Comparison of ENCODE assay signal across 39 cellular contexts in genomic region chr16:72222503-72222902, GRCh38. TPM values are rescaled to one million over a fixed set of nuclear protein-coding genes. Genes with fewer than 3 reads are reported as not detected.
"Had no signal": no experiment of that assay in that cellular context is flagged by ENCODE, and none has a peak within 500 bp of the region (broad histone marks: within the 10 kb centered on the region; RNA-seq: fewer than 3 reads in every experiment).

No MANE protein-coding gene starts in this region.

- H3K27ac ChIP-seq: adrenal gland, ascending aorta, body of pancreas, brain microvascular endothelial cell, breast epithelium, cardiac muscle cell had no signal

- H3K27me3 ChIP-seq: adrenal gland, ascending aorta, body of pancreas, brain microvascular endothelial cell, breast epithelium, cardiac muscle cell had no signal

- H3K4me1 Mint-ChIP-seq: activated naive CD4-positive, alpha-beta T cell treated with anti-CD3 and anti-CD28 coated beads, Interleukin-2, amount 10 ng/mL, durations not matched to agents 7 days and 5 days; activated naive CD4-positive, alpha-beta T cell treated with anti-CD3 and anti-CD28 coated beads, Interleukin-2, amount 50 U/mL, for 24 hours; activated naive CD8-positive, alpha-beta T cell treated with anti-CD3 and anti-CD28 coated beads for 36 hours; activated naive CD8-positive, alpha-beta T cell treated with anti-CD3 and anti-CD28 coated beads, Interleukin-2, amount 10 ng/mL, durations not matched to agents 7 days and 5 days; activated naive CD8-positive, alpha-beta T cell treated with anti-CD3 and anti-CD28 coated beads, Interleukin-2, amount 50 U/mL, for 24 hours; activated T-helper 17 cell treated with anti-CD3 and anti-CD28 coated beads, Interleukin-2, amount 50 U/mL, for 72 hours; central memory CD8-positive, alpha-beta T cell had no signal

- H3K9me3 Mint-ChIP-seq: activated naive CD4-positive, alpha-beta T cell treated with anti-CD3 and anti-CD28 coated beads for 36 hours; activated naive CD4-positive, alpha-beta T cell treated with anti-CD3 and anti-CD28 coated beads, Interleukin-2, amount 10 ng/mL, durations not matched to agents 7 days and 5 days; activated naive CD4-positive, alpha-beta T cell treated with anti-CD3 and anti-CD28 coated beads, Interleukin-2, amount 50 U/mL, for 24 hours; activated naive CD4-positive, alpha-beta T cell treated with anti-CD3 and anti-CD28 coated beads, Interleukin-2, amount 50 U/mL, for 72 hours; activated naive CD8-positive, alpha-beta T cell treated with anti-CD3 and anti-CD28 coated beads for 36 hours; activated naive CD8-positive, alpha-beta T cell treated with anti-CD3 and anti-CD28 coated beads, Interleukin-2, amount 10 ng/mL, durations not matched to agents 7 days and 5 days; activated naive CD8-positive, alpha-beta T cell treated with anti-CD3 and anti-CD28 coated beads, Interleukin-2, amount 50 U/mL, for 24 hours; activated T-cell treated with anti-CD3 and anti-CD28 coated beads, Interleukin-2, amount 50 U/mL, for 24 hours; activated T-cell treated with anti-CD3 and anti-CD28 coated beads, Interleukin-2, amount 50 U/mL, for 4 hours; activated T-cell treated with anti-CD3 and anti-CD28 coated beads, Interleukin-2, amount 50 U/mL, for 72 hours; activated T-helper 1 cell treated with anti-CD3 and anti-CD28 coated beads, Interleukin-12 subunit alpha, Interleukin-12 subunit beta, Interleukin-2, Interleukin-4 antibody, amounts not matched to agents 30 ng/mL and 10 ng/mL and 1 ng/mL, durations not matched to agents 14 hours and 24 hours and 36 hours; activated T-helper 17 cell treated with anti-CD3 and anti-CD28 coated beads, Interleukin-2, amount 50 U/mL, for 72 hours; activated T-helper 2 cell treated with anti-CD3 and anti-CD28 coated beads, Interferon-gamma antibody, Interleukin-2, Interleukin-4, amounts not matched to agents 10 μg/mL and 5 μg/mL and 100 μg/mL, durations not matched to agents 14 hours and 24 hours and 36 hours; central memory CD8-positive, alpha-beta T cell had no signal

- H3K4me3 Mint-ChIP-seq: activated naive CD4-positive, alpha-beta T cell treated with anti-CD3 and anti-CD28 coated beads for 36 hours; activated naive CD4-positive, alpha-beta T cell treated with anti-CD3 and anti-CD28 coated beads, Interleukin-2, amount 10 ng/mL, durations not matched to agents 7 days and 5 days; activated naive CD4-positive, alpha-beta T cell treated with anti-CD3 and anti-CD28 coated beads, Interleukin-2, amount 50 U/mL, for 24 hours; activated naive CD8-positive, alpha-beta T cell; activated naive CD8-positive, alpha-beta T cell treated with anti-CD3 and anti-CD28 coated beads for 36 hours; activated naive CD8-positive, alpha-beta T cell treated with anti-CD3 and anti-CD28 coated beads, Interleukin-2, amount 10 ng/mL, durations not matched to agents 7 days and 5 days; activated naive CD8-positive, alpha-beta T cell treated with anti-CD3 and anti-CD28 coated beads, Interleukin-2, amount 50 U/mL, for 24 hours; activated T-cell treated with anti-CD3 and anti-CD28 coated beads, Interleukin-2, amount 50 U/mL, for 24 hours; activated T-cell treated with anti-CD3 and anti-CD28 coated beads, Interleukin-2, amount 50 U/mL, for 4 hours; activated T-cell treated with anti-CD3 and anti-CD28 coated beads, Interleukin-2, amount 50 U/mL, for 72 hours; activated T-helper 1 cell treated with anti-CD3 and anti-CD28 coated beads, Interleukin-12 subunit alpha, Interleukin-12 subunit beta, Interleukin-2, Interleukin-4 antibody, amounts not matched to agents 30 ng/mL and 10 ng/mL and 1 ng/mL, durations not matched to agents 14 hours and 24 hours and 36 hours; activated T-helper 17 cell treated with anti-CD3 and anti-CD28 coated beads, Interleukin-2, amount 50 U/mL, for 72 hours; central memory CD8-positive, alpha-beta T cell had no signal

- H3K27me3 Mint-ChIP-seq: activated naive CD8-positive, alpha-beta T cell; activated naive CD8-positive, alpha-beta T cell treated with anti-CD3 and anti-CD28 coated beads for 36 hours; activated naive CD8-positive, alpha-beta T cell treated with anti-CD3 and anti-CD28 coated beads, Interleukin-2, amount 50 U/mL, for 24 hours; activated T-cell treated with anti-CD3 and anti-CD28 coated beads, Interleukin-2, amount 50 U/mL, for 24 hours; activated T-helper 17 cell treated with anti-CD3 and anti-CD28 coated beads, Interleukin-2, amount 50 U/mL, for 72 hours; central memory CD8-positive, alpha-beta T cell had no signal

- H3K4me3 ChIP-seq: adrenal gland, ascending aorta, body of pancreas, breast epithelium, cardiac muscle cell had no signal

- H3K9me3 ChIP-seq: adrenal gland, ascending aorta, body of pancreas, breast epithelium had no signal

- DNase-seq: activated effector memory CD4-positive, alpha-beta T cell treated with anti-CD3 and anti-CD28 coated beads, Interleukin-2, amount 50 U/mL, for 16 hours; activated effector memory CD4-positive, alpha-beta T cell treated with Interleukin-2 at 50 U/mL for 16 hours; activated gamma-delta T cell; activated gamma-delta T cell treated with Interleukin-2 at 50 U/mL for 16 hours; activated naive CD4-positive, alpha-beta T cell; activated naive CD4-positive, alpha-beta T cell treated with anti-CD3 and anti-CD28 coated beads for 36 hours; activated naive CD4-positive, alpha-beta T cell treated with anti-CD3 and anti-CD28 coated beads, Interleukin-2, amount 10 ng/mL, durations not matched to agents 7 days and 5 days; activated naive CD4-positive, alpha-beta T cell treated with anti-CD3 and anti-CD28 coated beads, Interleukin-2, amount 50 U/mL, for 16 hours; activated naive CD4-positive, alpha-beta T cell treated with Interleukin-2 at 50 U/mL for 16 hours; activated naive CD8-positive, alpha-beta T cell treated with anti-CD3 and anti-CD28 coated beads for 36 hours; activated naive CD8-positive, alpha-beta T cell treated with anti-CD3 and anti-CD28 coated beads, Interleukin-2, amount 10 ng/mL, durations not matched to agents 7 days and 5 days; activated naive CD8-positive, alpha-beta T cell treated with anti-CD3 and anti-CD28 coated beads, Interleukin-2, amount 50 U/mL, for 24 hours; activated T-cell treated with anti-CD3 and anti-CD28 coated beads, Interleukin-2, amount 50 U/mL, for 1 hour; activated T-cell treated with anti-CD3 and anti-CD28 coated beads, Interleukin-2, amount 50 U/mL, for 24 hours; activated T-cell treated with anti-CD3 and anti-CD28 coated beads, Interleukin-2, amount 50 U/mL, for 4 hours; activated T-cell treated with anti-CD3 and anti-CD28 coated beads, Interleukin-2, amount 50 U/mL, for 48 hours; activated T-cell treated with anti-CD3 and anti-CD28 coated beads, Interleukin-2, amount 50 U/mL, for 72 hours; adrenal gland; amniotic stem cell; amygdala; anterior cingulate cortex; aorta; body of pancreas; brain microvascular endothelial cell; caudate nucleus; central memory CD4-positive, alpha-beta T cell; cerebellar nuclear complex had no signal

- ATAC-seq: activated naive CD4-positive, alpha-beta T cell treated with anti-CD3 and anti-CD28 coated beads, Interleukin-2, amount 50 U/mL, for 72 hours; activated naive CD8-positive, alpha-beta T cell treated with anti-CD3 and anti-CD28 coated beads, Interleukin-2, amount 50 U/mL, for 24 hours; activated T-cell treated with anti-CD3 and anti-CD28 coated beads, Interleukin-2, amount 50 U/mL, for 4 hours; activated T-cell treated with anti-CD3 and anti-CD28 coated beads, Interleukin-2, amount 50 U/mL, for 72 hours; activated T-helper 17 cell treated with anti-CD3 and anti-CD28 coated beads, Interleukin-2, amount 50 U/mL, for 72 hours; body of pancreas had no signal

- H3K36me3 ChIP-seq: adrenal gland, ascending aorta, brain microvascular endothelial cell, breast epithelium, cardiac muscle cell had no signal

- H3K4me1 ChIP-seq: adrenal gland, ascending aorta, breast epithelium had no signal

- H3K36me3 Mint-ChIP-seq: activated naive CD4-positive, alpha-beta T cell treated with anti-CD3 and anti-CD28 coated beads, Interleukin-2, amount 10 ng/mL, durations not matched to agents 7 days and 5 days; activated naive CD4-positive, alpha-beta T cell treated with anti-CD3 and anti-CD28 coated beads, Interleukin-2, amount 50 U/mL, for 24 hours; activated naive CD4-positive, alpha-beta T cell treated with anti-CD3 and anti-CD28 coated beads, Interleukin-2, amount 50 U/mL, for 72 hours; activated naive CD8-positive, alpha-beta T cell; activated naive CD8-positive, alpha-beta T cell treated with anti-CD3 and anti-CD28 coated beads for 36 hours; activated naive CD8-positive, alpha-beta T cell treated with anti-CD3 and anti-CD28 coated beads, Interleukin-2, amount 10 ng/mL, durations not matched to agents 7 days and 5 days had no signal

- FAIRE-seq: astrocyte, bronchial epithelial cell had no signal

- H3K27ac Mint-ChIP-seq: activated naive CD4-positive, alpha-beta T cell treated with anti-CD3 and anti-CD28 coated beads for 36 hours; activated naive CD4-positive, alpha-beta T cell treated with anti-CD3 and anti-CD28 coated beads, Interleukin-2, amount 10 ng/mL, durations not matched to agents 7 days and 5 days; activated naive CD4-positive, alpha-beta T cell treated with anti-CD3 and anti-CD28 coated beads, Interleukin-2, amount 50 U/mL, for 24 hours; activated naive CD4-positive, alpha-beta T cell treated with anti-CD3 and anti-CD28 coated beads, Interleukin-2, amount 50 U/mL, for 72 hours; activated naive CD8-positive, alpha-beta T cell; activated naive CD8-positive, alpha-beta T cell treated with anti-CD3 and anti-CD28 coated beads for 36 hours; activated naive CD8-positive, alpha-beta T cell treated with anti-CD3 and anti-CD28 coated beads, Interleukin-2, amount 10 ng/mL, durations not matched to agents 7 days and 5 days; activated naive CD8-positive, alpha-beta T cell treated with anti-CD3 and anti-CD28 coated beads, Interleukin-2, amount 50 U/mL, for 24 hours; activated T-cell treated with anti-CD3 and anti-CD28 coated beads, Interleukin-2, amount 50 U/mL, for 24 hours; activated T-cell treated with anti-CD3 and anti-CD28 coated beads, Interleukin-2, amount 50 U/mL, for 72 hours; activated T-helper 1 cell treated with anti-CD3 and anti-CD28 coated beads, Interleukin-12 subunit alpha, Interleukin-12 subunit beta, Interleukin-2, Interleukin-4 antibody, amounts not matched to agents 30 ng/mL and 10 ng/mL and 1 ng/mL, durations not matched to agents 14 hours and 24 hours and 36 hours; activated T-helper 17 cell treated with anti-CD3 and anti-CD28 coated beads, Interleukin-2, amount 50 U/mL, for 72 hours; activated T-helper 2 cell treated with anti-CD3 and anti-CD28 coated beads, Interferon-gamma antibody, Interleukin-2, Interleukin-4, amounts not matched to agents 10 μg/mL and 5 μg/mL and 100 μg/mL, durations not matched to agents 14 hours and 24 hours and 36 hours had no signal

RNA-seq across cellular contexts. Expression of gene PMFBP1, which starts 50.5 kb away (rescaled TPM):
- total RNA-seq: activated T-helper 2 cell treated with anti-CD3 and anti-CD28 coated beads, Interferon-gamma antibody, Interleukin-2, Interleukin-4, amounts not matched to agents 10 μg/mL and 5 μg/mL and 100 μg/mL, durations not matched to agents 14 hours and 24 hours and 36 hours; ascending aorta had no signal
